ENCODE assay signal across 33 cellular contexts in genomic region chr4:165192956-165193355, GRCh38.
"Had no signal": no experiment of that assay in that cellular context is flagged by ENCODE, and none has a peak within 500 bp of the region (broad histone marks: within the 10 kb centered on the region; RNA-seq: fewer than 3 reads in every experiment).

No MANE protein-coding gene starts in this region.

- H3K4me2 ChIP-seq: hepatocyte had no signal

- H3K4me3 ChIP-seq: esophagus squamous epithelium, gastroesophageal sphincter, heart right ventricle, hepatocyte had no signal

- H3K27me3 ChIP-seq: brain microvascular endothelial cell, esophagus squamous epithelium, gastroesophageal sphincter, hepatocyte had no signal

- H3K79me2 ChIP-seq: hepatocyte had no signal

- H3K27ac Mint-ChIP-seq: activated CD4-positive, alpha-beta T cell treated with anti-CD3 and anti-CD28 coated beads for 36 hours; activated CD8-positive, alpha-beta memory T cell treated with anti-CD3 and anti-CD28 coated beads, Interleukin-2, amount 10 ng/mL, durations not matched to agents 7 days and 5 days; activated CD8-positive, alpha-beta T cell treated with anti-CD3 and anti-CD28 coated beads, Interleukin-2, amount 10 ng/mL, durations not matched to agents 7 days and 5 days; activated T-cell treated with anti-CD3 and anti-CD28 coated beads, Interleukin-2, amount 50 U/mL, for 24 hours; activated T-cell treated with anti-CD3 and anti-CD28 coated beads, Interleukin-2, amount 50 U/mL, for 72 hours; activated T-helper 17 cell treated with anti-CD3 and anti-CD28 coated beads, Interleukin-2, amount 50 U/mL, for 72 hours had no signal

- H3K36me3 ChIP-seq: brain microvascular endothelial cell, esophagus squamous epithelium, gastroesophageal sphincter, heart right ventricle had no signal

- H2AFZ ChIP-seq: hepatocyte had no signal

- H3K27me3 Mint-ChIP-seq: activated CD4-positive, alpha-beta T cell treated with anti-CD3 and anti-CD28 coated beads for 36 hours; activated CD8-positive, alpha-beta memory T cell treated with anti-CD3 and anti-CD28 coated beads, Interleukin-2, amount 10 ng/mL, durations not matched to agents 7 days and 5 days; activated naive CD4-positive, alpha-beta T cell treated with anti-CD3 and anti-CD28 coated beads, Interleukin-2, amount 50 U/mL, for 24 hours; activated naive CD8-positive, alpha-beta T cell treated with anti-CD3 and anti-CD28 coated beads, Interleukin-2, amount 10 ng/mL, durations not matched to agents 7 days and 5 days; activated T-cell treated with anti-CD3 and anti-CD28 coated beads, Interleukin-2, amount 50 U/mL, for 24 hours had no signal

- H3K36me3 Mint-ChIP-seq: activated CD8-positive, alpha-beta memory T cell treated with anti-CD3 and anti-CD28 coated beads, Interleukin-2, amount 10 ng/mL, durations not matched to agents 7 days and 5 days had no signal

- H3K9me3 ChIP-seq: esophagus squamous epithelium, gastroesophageal sphincter, heart right ventricle had no signal

- DNase-seq: activated CD4-positive, alpha-beta T cell treated with anti-CD3 and anti-CD28 coated beads for 36 hours; activated CD4-positive, alpha-beta T cell treated with anti-CD3 and anti-CD28 coated beads, Interleukin-2, amount 50 U/mL, for 1 hour; activated CD4-positive, alpha-beta T cell treated with anti-CD3 and anti-CD28 coated beads, Interleukin-2, amount 50 U/mL, for 48 hours; activated CD4-positive, CD25-positive, alpha-beta regulatory T cell; activated CD4-positive, CD25-positive, alpha-beta regulatory T cell treated with anti-CD3 and anti-CD28 coated beads, Interleukin-2, amount 50 U/mL, for 72 hours; activated CD8-positive, alpha-beta memory T cell treated with anti-CD3 and anti-CD28 coated beads, Interleukin-2, amount 10 ng/mL, durations not matched to agents 7 days and 5 days; activated CD8-positive, alpha-beta memory T cell treated with anti-CD3 and anti-CD28 coated beads, Interleukin-2, amount 50 U/mL, for 4 hours; activated CD8-positive, alpha-beta T cell treated with anti-CD3 and anti-CD28 coated beads, Interleukin-2, amount 10 ng/mL, durations not matched to agents 7 days and 5 days; activated effector memory CD4-positive, alpha-beta T cell treated with Interleukin-2 at 50 U/mL for 16 hours; activated gamma-delta T cell treated with Interleukin-2 at 50 U/mL for 16 hours; activated naive CD4-positive, alpha-beta T cell treated with Interleukin-2 at 50 U/mL for 16 hours; activated naive CD8-positive, alpha-beta T cell treated with anti-CD3 and anti-CD28 coated beads, Interleukin-2, amount 10 ng/mL, durations not matched to agents 7 days and 5 days; activated T-cell treated with anti-CD3 and anti-CD28 coated beads, Interleukin-2, amount 50 U/mL, for 24 hours; activated T-cell treated with anti-CD3 and anti-CD28 coated beads, Interleukin-2, amount 50 U/mL, for 72 hours; anterior cingulate cortex; brain microvascular endothelial cell; cortex of kidney; dermis blood vessel endothelial cell; effector CD8-positive, alpha-beta T cell; esophagus squamous epithelium; foreskin melanocyte; heart right ventricle; T-helper 2 cell had no signal

- H3K4me1 ChIP-seq: esophagus squamous epithelium, gastroesophageal sphincter, heart right ventricle had no signal

- H3K27ac ChIP-seq: brain microvascular endothelial cell, epithelial cell of prostate, esophagus squamous epithelium, gastroesophageal sphincter, heart right ventricle, hepatocyte had no signal

- FAIRE-seq: astrocyte, bronchial epithelial cell, colon, endometrium, endothelial cell of umbilical vein had no signal

- ATAC-seq: activated CD4-positive, alpha-beta T cell treated with anti-CD3 and anti-CD28 coated beads for 36 hours; activated CD8-positive, alpha-beta memory T cell treated with anti-CD3 and anti-CD28 coated beads, Interleukin-2, amount 10 ng/mL, durations not matched to agents 7 days and 5 days; activated CD8-positive, alpha-beta T cell treated with anti-CD3 and anti-CD28 coated beads, Interleukin-2, amount 10 ng/mL, durations not matched to agents 7 days and 5 days; activated T-cell treated with anti-CD3 and anti-CD28 coated beads, Interleukin-2, amount 50 U/mL, for 72 hours; activated T-helper 17 cell treated with anti-CD3 and anti-CD28 coated beads, Interleukin-2, amount 50 U/mL, for 72 hours; gastroesophageal sphincter; heart right ventricle had no signal

- H3K4me3 Mint-ChIP-seq: activated CD4-positive, alpha-beta T cell treated with anti-CD3 and anti-CD28 coated beads for 36 hours; activated CD8-positive, alpha-beta memory T cell treated with anti-CD3 and anti-CD28 coated beads, Interleukin-2, amount 10 ng/mL, durations not matched to agents 7 days and 5 days; activated CD8-positive, alpha-beta T cell treated with anti-CD3 and anti-CD28 coated beads, Interleukin-2, amount 10 ng/mL, durations not matched to agents 7 days and 5 days; activated naive CD4-positive, alpha-beta T cell treated with anti-CD3 and anti-CD28 coated beads, Interleukin-2, amount 50 U/mL, for 24 hours; activated naive CD8-positive, alpha-beta T cell treated with anti-CD3 and anti-CD28 coated beads, Interleukin-2, amount 10 ng/mL, durations not matched to agents 7 days and 5 days; activated T-cell treated with anti-CD3 and anti-CD28 coated beads, Interleukin-2, amount 50 U/mL, for 24 hours; activated T-helper 17 cell treated with anti-CD3 and anti-CD28 coated beads, Interleukin-2, amount 50 U/mL, for 72 hours had no signal

- H3K9me3 Mint-ChIP-seq: activated naive CD8-positive, alpha-beta T cell treated with anti-CD3 and anti-CD28 coated beads, Interleukin-2, amount 10 ng/mL, durations not matched to agents 7 days and 5 days; activated T-cell treated with anti-CD3 and anti-CD28 coated beads, Interleukin-2, amount 50 U/mL, for 24 hours had no signal
